Comparison of ENCODE assay signal across 14 cellular contexts in the genomic region with DNA sequence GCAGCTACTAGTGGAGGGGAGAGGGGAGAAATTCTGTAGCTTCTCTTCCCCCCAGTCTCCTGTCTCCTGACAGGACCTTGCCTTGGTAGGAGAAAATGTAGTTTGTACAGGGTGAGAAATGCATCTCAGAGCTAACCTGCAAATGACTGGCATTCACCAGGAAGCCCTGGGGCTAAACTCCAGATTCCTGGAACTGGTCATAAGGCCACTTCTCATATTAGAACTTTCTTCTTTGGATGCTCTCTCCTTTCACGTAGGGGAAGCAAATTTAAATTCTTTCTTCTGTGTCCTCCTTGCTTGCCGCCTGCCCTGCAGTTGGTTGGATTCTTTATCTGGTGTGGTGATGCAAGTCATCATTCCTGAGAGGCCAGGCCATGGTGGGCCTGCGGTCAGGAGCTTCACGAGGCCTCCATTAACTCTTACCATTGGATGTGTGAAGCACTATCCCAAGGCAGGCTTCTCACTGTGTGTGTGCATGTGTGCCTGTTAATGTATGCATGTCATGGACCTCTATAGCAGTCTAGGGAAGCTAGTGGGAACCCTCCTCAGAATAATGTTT.
DNase-seq lines count a peak whose midpoint lies in the region; ATAC-seq and TF ChIP-seq lines count a peak whose summit lies in the region.
"Had no signal": no experiment of that assay in that cellular context is flagged by ENCODE, and none has a peak within 500 bp of the region (broad histone marks: within the 10 kb centered on the region; RNA-seq: fewer than 3 reads in every experiment).

No MANE protein-coding gene starts in this region.

- H3K27ac Mint-ChIP-seq in brain = peak overlapping the region in 3 of 5 experiments; percentile 45 to 65 (median 63)

- CTCF ChIA-PET in HCT116 (lab: Charles Lee) = interaction anchor here (0.9 to 1.6 kb wide), 7 partner anchors 9 to 465 kb away, joined by 3 to 8 read pairs (median 4); no protein-coding TSS in a partner anchor

- H2BK15ac ChIP-seq in mesendoderm (replicated peaks; ENCODE audit: low read depth) = no peak overlapping the region

- H2AFZ ChIP-seq in HCT116 (ENCODE audit: low read depth, low read length, poor library complexity, severe bottlenecking) (no peak overlapping the region), smooth muscle cell (ENCODE audit: low read depth) (peak overlapping the region; percentile 9)
- H2AFZ ChIP-seq: PC-9 had no signal

- H3K4me1 ChIP-seq in HCT116 (ENCODE audit: control insufficient read depth in 1 of 2, insufficient read depth in 2 of 2, low read length in 2 of 2) (no peaks in the 10 kb centered on the region), mesendoderm (ENCODE audit: control insufficient read depth, low read depth, low read length) (no peaks in the 10 kb centered on the region), smooth muscle cell (ENCODE audit: low read depth) (peaks cover 19% of the 10 kb centered on the region), HAP-1 (no peaks in the 10 kb centered on the region)

- no peaks in the 10 kb centered on the region for H3K79me2 ChIP-seq in HCT116 (ENCODE audit: insufficient read depth, low read length)
- no peaks in the 10 kb centered on the region for H3K79me2 ChIP-seq in mesendoderm (ENCODE audit: control insufficient read depth, insufficient read depth, low read length)
- H3K79me2 ChIP-seq in smooth muscle cell (ENCODE audit: low read depth) = no peaks in the 10 kb centered on the region

- no peak overlapping the region for H4K8ac ChIP-seq in mesendoderm (ENCODE audit: low read depth, low read length)

- no peak overlapping the region for H2BK5ac ChIP-seq in mesendoderm (ENCODE audit: low read length)

- H3K36me3 Mint-ChIP-seq in brain = no peaks in the 10 kb centered on the region

- H3K9me3 ChIP-seq in HCT116 (ENCODE audit: control insufficient read depth in 1 of 2, insufficient read depth in 1 of 2, low read depth in 1 of 2, low read length in 2 of 2) (no peaks in the 10 kb centered on the region), smooth muscle cell (replicated peaks; ENCODE audit: low read depth) (no peaks in the 10 kb centered on the region), HAP-1 (no peaks in the 10 kb centered on the region)
- H3K9me3 ChIP-seq: BLaER1 treated with 17β-estradiol and CSF1 and Interleukin-3, amounts not matched to agents 10 nM and 100 nM had no signal

- H3K27ac ChIP-seq in HCT116 (ENCODE audit: low read depth, low read length) (no peak overlapping the region), mesendoderm (ENCODE audit: low read depth, low read length) (no peak overlapping the region), smooth muscle cell (ENCODE audit: low read depth) (no peak overlapping the region)
- H3K27ac ChIP-seq: BLaER1 treated with 17β-estradiol and CSF1 and Interleukin-3, amounts not matched to agents 10 nM and 100 nM; PC-9; SK-N-MC had no signal

- H3F3A ChIP-seq in smooth muscle cell (ENCODE audit: low read depth) = no peaks in the 10 kb centered on the region

- no peak overlapping the region for H3K23ac ChIP-seq in mesendoderm (ENCODE audit: low read length)

- no CpG with 5 or more reads among the region's 4 CpGs for WGBS in mesendoderm (ENCODE audit: extremely low coverage, insufficient coverage, low lambda C conversion rate)
- WGBS in smooth muscle cell (ENCODE audit: low lambda C conversion rate) = 38% methylated on average over 4 of the region's 4 CpGs

- no peak for TF ChIP-seq POLR2A in HCT116 (IDR thresholded peaks at IDR 0.05; ENCODE audit: borderline replicate concordance, extremely low read depth, insufficient read depth, insufficient read length)

- H3K4me2 ChIP-seq in HCT116 (ENCODE audit: low read length) (no peak overlapping the region), mesendoderm (ENCODE audit: low read length) (no peak overlapping the region), smooth muscle cell (no peak overlapping the region)
- H3K4me2 ChIP-seq: BLaER1 treated with 17β-estradiol and CSF1 and Interleukin-3, amounts not matched to agents 10 nM and 100 nM; PC-9 had no signal

- no peak for TF ChIP-seq RAD21 in HCT116 (IDR thresholded peaks at IDR 0.05; ENCODE audit: low read depth)

- peaks cover 13% of the 10 kb centered on the region for H3K4me1 Mint-ChIP-seq in brain

- no peak overlapping the region for H3K4me3 ChIP-seq in HCT116 (replicated peaks in 1 of 2; ENCODE audit: low read depth in 1 of 2, low read length in 2 of 2)
- no peak overlapping the region for H3K4me3 ChIP-seq in mesendoderm (ENCODE audit: low read length)
- H3K4me3 ChIP-seq in smooth muscle cell = no peak overlapping the region
- no peak overlapping the region for H3K4me3 ChIP-seq in HAP-1
- H3K4me3 ChIP-seq: BLaER1 treated with 17β-estradiol and CSF1 and Interleukin-3, amounts not matched to agents 10 nM and 100 nM; K562; PC-9; SK-N-MC had no signal

- in situ Hi-C loops in HAP-1 (cut with MboI; ENCODE audit: low sequenced_read_pairs) = no loop called here

- no peaks in the 10 kb centered on the region for H3K27me3 Mint-ChIP-seq in brain

- POLR2A ChIA-PET in HCT116 (lab: Charles Lee) = interaction anchor here (1.3 kb wide), 1 partner anchor 11 kb away, joined by 7 read pairs; no protein-coding TSS in a partner anchor

- H4K20me1 ChIP-seq in HCT116 (ENCODE audit: insufficient read depth) (no peaks in the 10 kb centered on the region; the same call in 1 of the 2 replicates), smooth muscle cell (ENCODE audit: low read depth) (no peaks in the 10 kb centered on the region)
- H4K20me1 ChIP-seq: BLaER1 treated with 17β-estradiol and CSF1 and Interleukin-3, amounts not matched to agents 10 nM and 100 nM had no signal

- H3K79me1 ChIP-seq in mesendoderm (ENCODE audit: low read length) = no peaks in the 10 kb centered on the region

- intact Hi-C loops in HCT116 (cut with micrococcal nuclease) = no loop called here

- 0 out of 2 replicates have a peak, but pooled peaks cover 3% of the 10 kb centered on the region for H3K27me3 ChIP-seq in HCT116 (ENCODE audit: insufficient read depth, low read length)
- no peaks in the 10 kb centered on the region for H3K27me3 ChIP-seq in mesendoderm (ENCODE audit: insufficient read depth, low read length, poor library complexity)
- no peaks in the 10 kb centered on the region for H3K27me3 ChIP-seq in smooth muscle cell (ENCODE audit: low read depth)
- H3K27me3 ChIP-seq in HAP-1 (ENCODE audit: low read depth) = no peaks in the 10 kb centered on the region
- H3K27me3 ChIP-seq: BLaER1 treated with 17β-estradiol and CSF1 and Interleukin-3, amounts not matched to agents 10 nM and 100 nM had no signal

- ATAC-seq in HCT116 (peak; percentile 20; the same call in 1 of the 2 replicates), GM21515 (IDR thresholded peaks at IDR 0.05; ENCODE audit: unreplicated experiment) (no peak)
- ATAC-seq: K562 had no signal

- H3K9ac ChIP-seq in HCT116 (ENCODE audit: low read length) = no peak overlapping the region
- H3K9ac ChIP-seq in mesendoderm (ENCODE audit: low read length) = no peak overlapping the region
- H3K9ac ChIP-seq in smooth muscle cell (ENCODE audit: low read depth) = no peak overlapping the region
- H3K9ac ChIP-seq: BLaER1 treated with 17β-estradiol and CSF1 and Interleukin-3, amounts not matched to agents 10 nM and 100 nM had no signal

- BruUV-seq in HCT116 (replicated peaks; lab: Mats Ljungman, UMichigan) = no TSS peak

- no peak overlapping the region for H3K4ac ChIP-seq in mesendoderm (ENCODE audit: low read depth, low read length)

- RAD21 ChIA-PET in HCT116 (lab: Charles Lee; ENCODE audit: low non-redundant PET in 1 of 2, low total read pairs in 2 of 2, uncharacterized antibody in 2 of 2, unreplicated experiment in 2 of 2) = no interaction called here

- H3K56ac ChIP-seq in mesendoderm (ENCODE audit: low read length) = no peak overlapping the region

- DNase-seq in HCT116 (ENCODE audit: low read depth, low spot score) (no peak), mesendoderm (peak; percentile 36), smooth muscle cell (lab: John Stamatoyannopoulos, UW; ENCODE audit: unreplicated experiment) (no peak), COLO668 (lab: John Stamatoyannopoulos, UW; ENCODE audit: unreplicated experiment) (no peak), HAP-1 (ENCODE audit: low spot score in 2 of 2) (no peak)
- DNase-seq: NCI-H1092, NCI-H2107, NCI-H226, PC-9 had no signal

- no peaks in the 10 kb centered on the region for H3K9me2 ChIP-seq in HCT116 (ENCODE audit: insufficient read depth)

- no peak overlapping the region for H4K5ac ChIP-seq in mesendoderm (ENCODE audit: low read length)

- no peak overlapping the region for H3K4me3 Mint-ChIP-seq in brain

- no peak overlapping the region for H2BK120ac ChIP-seq in mesendoderm (ENCODE audit: low read depth, low read length)

- no peaks in the 10 kb centered on the region for H3K36me3 ChIP-seq in HCT116 (ENCODE audit: control insufficient read depth in 1 of 2, insufficient read depth in 2 of 2, low read length in 2 of 2)
- no peaks in the 10 kb centered on the region for H3K36me3 ChIP-seq in mesendoderm (ENCODE audit: control insufficient read depth, insufficient read depth, low read length)
- no peaks in the 10 kb centered on the region for H3K36me3 ChIP-seq in smooth muscle cell (ENCODE audit: low read depth)
- H3K36me3 ChIP-seq in HAP-1 (replicated peaks) = no peaks in the 10 kb centered on the region
- H3K36me3 ChIP-seq: BLaER1 treated with 17β-estradiol and CSF1 and Interleukin-3, amounts not matched to agents 10 nM and 100 nM had no signal

- H2AK5ac ChIP-seq in mesendoderm (ENCODE audit: low read length) = no peak overlapping the region

- peaks cover 0 to 4% (median 0%) of the 10 kb centered on the region in 5 experiments for H3K9me3 Mint-ChIP-seq in brain

- no peak overlapping the region for H3K18ac ChIP-seq in mesendoderm (ENCODE audit: low read length)

- TF ChIP-seq CTCF in HCT116 (IDR thresholded peaks at IDR 0.05 in 2 of 3, conservative IDR thresholded peaks at IDR 0.05 in 1 of 3; ENCODE audit: borderline replicate concordance in 1 of 3, insufficient read depth in 1 of 3, low read depth in 2 of 3, low read length in 2 of 3) (no peak), brain (conservative IDR thresholded peaks at IDR 0.05) (no peak), smooth muscle cell (IDR thresholded peaks at IDR 0.05; ENCODE audit: borderline replicate concordance, insufficient read depth, poor library complexity, severe bottlenecking) (no peak)

TF ChIP-seq in HCT116, 20 proteins besides CTCF, POLR2A, EP300 and RAD21 (continues in another document):
- TF ChIP-seq MAX (IDR thresholded peaks at IDR 0.05) = no peak
- no peak for TF ChIP-seq ATF3 (IDR thresholded peaks at IDR 0.05)
- no peak for TF ChIP-seq ZFX (IDR thresholded peaks at IDR 0.05)
- no peak for TF ChIP-seq ZNF274 (IDR thresholded peaks at IDR 0.05; ENCODE audit: low read depth, low read length)
- TF ChIP-seq ELF1 (IDR thresholded peaks at IDR 0.05; ENCODE audit: borderline replicate concordance, low read depth) = no peak
- TF ChIP-seq SIN3A (IDR thresholded peaks at IDR 0.05; ENCODE audit: low read depth) = no peak
- TF ChIP-seq EZH2 (IDR thresholded peaks at IDR 0.05) = no peak
